Comparison of ENCODE assay signal across 22 cellular contexts in the genomic region with DNA sequence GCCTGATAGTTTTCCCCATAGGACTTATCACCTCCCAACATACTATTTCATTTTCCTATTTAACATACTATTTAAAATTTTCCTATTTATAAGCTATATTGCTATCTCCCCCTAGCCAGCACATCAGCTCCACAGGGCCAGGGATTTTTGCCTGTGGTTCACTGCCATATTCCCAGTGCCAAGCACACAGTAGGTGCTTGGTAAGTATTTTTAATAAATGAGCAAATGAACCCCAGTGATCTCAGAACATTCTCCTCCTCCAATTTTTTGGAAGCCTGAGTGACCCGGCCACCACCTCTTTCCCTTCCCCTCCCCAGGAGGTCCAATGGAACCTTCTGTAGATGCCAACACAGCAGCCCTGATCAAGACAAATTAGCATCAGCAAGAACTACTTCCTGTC. TPM values are rescaled to one million over a fixed set of nuclear protein-coding genes. Genes with fewer than 3 reads are reported as not detected.
A peak's percentile ranks its signal among the peaks of the same experiment; 100 is the strongest.
DNase-seq lines count a peak whose midpoint lies in the region; ATAC-seq and TF ChIP-seq lines count a peak whose summit lies in the region.
"Had no signal": no experiment of that assay in that cellular context is flagged by ENCODE, and none has a peak within 500 bp of the region (broad histone marks: within the 10 kb centered on the region; RNA-seq: fewer than 3 reads in every experiment).

No MANE protein-coding gene starts in this region.

- CTCF ChIA-PET in activated CD8-positive, alpha-beta T cell treated with anti-CD3 and anti-CD28 coated beads for 36 hours (lab: Charles Lee) = interaction anchor here (1.2 kb wide), 1 partner anchor 9 kb away, joined by 5 read pairs; no protein-coding TSS in a partner anchor

- no peak overlapping the region for H3K4me3 Mint-ChIP-seq in T-helper 2 cell treated with Interferon-gamma antibody and Interleukin-4, amounts not matched to agents 5 μg/mL and 100 μg/mL, for 36 hours
- no peak overlapping the region for H3K4me3 Mint-ChIP-seq in activated CD8-positive, alpha-beta T cell treated with anti-CD3 and anti-CD28 coated beads for 36 hours
- peak overlapping the region in 1 of 2 donors; percentile 31 for H3K4me3 Mint-ChIP-seq in effector memory CD8-positive, alpha-beta T cell
- H3K4me3 Mint-ChIP-seq: neural crest cell had no signal

- no peak overlapping the region for H3K9ac ChIP-seq in BLaER1 treated with 17β-estradiol and CSF1 and Interleukin-3, amounts not matched to agents 10 nM and 100 nM

- peak overlapping the region in 9 of 11 experiments; percentile 4 to 46 (median 35); a peak in 8 of 22 replicates for H3K4me2 ChIP-seq in BLaER1 treated with 17β-estradiol and CSF1 and Interleukin-3, amounts not matched to agents 10 nM and 100 nM
- H3K4me2 ChIP-seq: hepatocyte had no signal

- intact Hi-C loops in activated CD8-positive, alpha-beta T cell treated with anti-CD3 and anti-CD28 coated beads for 36 hours (cut with micrococcal nuclease) = no loop called here

- peak overlapping the region; percentile 47 for H3K27ac Mint-ChIP-seq in T-helper 2 cell treated with Interferon-gamma antibody and Interleukin-4, amounts not matched to agents 5 μg/mL and 100 μg/mL, for 36 hours
- H3K27ac Mint-ChIP-seq in activated CD8-positive, alpha-beta T cell treated with anti-CD3 and anti-CD28 coated beads for 36 hours = peak overlapping the region; percentile 73
- peak overlapping the region; percentile 85 to 95 for H3K27ac Mint-ChIP-seq in effector memory CD8-positive, alpha-beta T cell

- no peak overlapping the region for H3K27ac ChIP-seq in BLaER1 treated with 17β-estradiol and CSF1 and Interleukin-3, amounts not matched to agents 10 nM and 100 nM
- no peak overlapping the region for H3K27ac ChIP-seq in brain microvascular endothelial cell
- H3K27ac ChIP-seq: hepatocyte, right atrium auricular region, uterus had no signal

- DNase-seq in T-helper 2 cell treated with Interferon-gamma antibody and Interleukin-4, amounts not matched to agents 5 μg/mL and 100 μg/mL, for 36 hours (ENCODE audit: low spot score) = no peak
- no peak for DNase-seq in T-helper 2 cell
- DNase-seq in activated CD8-positive, alpha-beta T cell treated with anti-CD3 and anti-CD28 coated beads for 36 hours = no peak
- DNase-seq in effector memory CD8-positive, alpha-beta T cell = no peak
- DNase-seq in COLO829 (ENCODE audit: low spot score) = no peak
- DNase-seq in RPMI8226 = no peak
- DNase-seq in brain microvascular endothelial cell = no peak
- DNase-seq: activated CD4-positive, alpha-beta T cell treated with anti-CD3 and anti-CD28 coated beads, Interleukin-2, amount 50 U/mL, for 4 hours; activated naive CD4-positive, alpha-beta T cell treated with Interleukin-2 at 50 U/mL for 16 hours; anterior cingulate cortex; Caco-2; DMS79; GDM1; H7; mucosa of descending colon; stimulated activated CD4-positive, alpha-beta T cell treated with anti-CD3 and anti-CD28 coated beads, Interleukin-4, amount 100 ng/mL, for 4 hours; stimulated activated naive CD4-positive, alpha-beta T cell treated with Interleukin-2 at 50 U/mL for 16 hours; uterus had no signal

- no peak for ATAC-seq in activated CD8-positive, alpha-beta T cell treated with anti-CD3 and anti-CD28 coated beads for 36 hours
- no peak for ATAC-seq in effector memory CD8-positive, alpha-beta T cell (replicated peaks)
- ATAC-seq: mucosa of descending colon had no signal

- H3K27me3 Mint-ChIP-seq in T-helper 2 cell treated with Interferon-gamma antibody and Interleukin-4, amounts not matched to agents 5 μg/mL and 100 μg/mL, for 36 hours (ENCODE audit: low read depth) = no peaks in the 10 kb centered on the region
- no peaks in the 10 kb centered on the region for H3K27me3 Mint-ChIP-seq in activated CD8-positive, alpha-beta T cell treated with anti-CD3 and anti-CD28 coated beads for 36 hours
- H3K27me3 Mint-ChIP-seq in effector memory CD8-positive, alpha-beta T cell = no peaks in the 10 kb centered on the region

- POLR2A ChIA-PET in activated CD8-positive, alpha-beta T cell treated with anti-CD3 and anti-CD28 coated beads for 36 hours (lab: Charles Lee) = interaction anchor here (1.2 to 1.4 kb wide), 3 partner anchors 9 to 13 kb away, joined by 3 to 5 read pairs (median 4); no protein-coding TSS in a partner anchor

- peaks cover 57% of the 10 kb centered on the region for H3K4me1 Mint-ChIP-seq in T-helper 2 cell treated with Interferon-gamma antibody and Interleukin-4, amounts not matched to agents 5 μg/mL and 100 μg/mL, for 36 hours (ENCODE audit: low read depth)
- H3K4me1 Mint-ChIP-seq in activated CD8-positive, alpha-beta T cell treated with anti-CD3 and anti-CD28 coated beads for 36 hours (ENCODE audit: low read depth) = peaks cover 68% of the 10 kb centered on the region
- peaks cover 55 to 66% of the 10 kb centered on the region in 2 donors for H3K4me1 Mint-ChIP-seq in effector memory CD8-positive, alpha-beta T cell (ENCODE audit: low read depth in 2 of 2)

- H3K36me3 ChIP-seq in BLaER1 treated with 17β-estradiol and CSF1 and Interleukin-3, amounts not matched to agents 10 nM and 100 nM = peaks cover 0 to 67% (median 12%) of the 10 kb centered on the region in 11 experiments; a peak in 10 of 22 replicates
- H3K36me3 ChIP-seq in brain microvascular endothelial cell (replicated peaks) = no peaks in the 10 kb centered on the region
- H3K36me3 ChIP-seq: right atrium auricular region, uterus had no signal

- H3K4me3 ChIP-seq in BLaER1 treated with 17β-estradiol and CSF1 and Interleukin-3, amounts not matched to agents 10 nM and 100 nM = no peak overlapping the region
- no peak overlapping the region for H3K4me3 ChIP-seq in brain microvascular endothelial cell (ENCODE audit: low read depth, low read length)
- H3K4me3 ChIP-seq: hepatocyte, mucosa of descending colon, right atrium auricular region, uterus had no signal

- H3K27me3 ChIP-seq in BLaER1 treated with 17β-estradiol and CSF1 and Interleukin-3, amounts not matched to agents 10 nM and 100 nM = no peaks in the 10 kb centered on the region
- H3K27me3 ChIP-seq in brain microvascular endothelial cell (replicated peaks) = no peaks in the 10 kb centered on the region
- H3K27me3 ChIP-seq: hepatocyte, right atrium auricular region, uterus had no signal

- no peaks in the 10 kb centered on the region for H3K9me3 Mint-ChIP-seq in T-helper 2 cell treated with Interferon-gamma antibody and Interleukin-4, amounts not matched to agents 5 μg/mL and 100 μg/mL, for 36 hours
- no peaks in the 10 kb centered on the region for H3K9me3 Mint-ChIP-seq in activated CD8-positive, alpha-beta T cell treated with anti-CD3 and anti-CD28 coated beads for 36 hours
- no peaks in the 10 kb centered on the region for H3K9me3 Mint-ChIP-seq in effector memory CD8-positive, alpha-beta T cell
- H3K9me3 Mint-ChIP-seq: neural crest cell had no signal

- no peaks in the 10 kb centered on the region for H3K9me3 ChIP-seq in BLaER1 treated with 17β-estradiol and CSF1 and Interleukin-3, amounts not matched to agents 10 nM and 100 nM (replicated peaks in 1 of 11)
- H3K9me3 ChIP-seq: Caco-2, mucosa of descending colon, right atrium auricular region, uterus had no signal

- peaks cover 11 to 32% (median 22%) of the 10 kb centered on the region in 10 experiments for H3K4me1 ChIP-seq in BLaER1 treated with 17β-estradiol and CSF1 and Interleukin-3, amounts not matched to agents 10 nM and 100 nM
- H3K4me1 ChIP-seq: uterus had no signal

- no peak for TF ChIP-seq CTCF in activated CD8-positive, alpha-beta T cell treated with anti-CD3 and anti-CD28 coated beads for 36 hours (IDR thresholded peaks at IDR 0.05)
- no peak for TF ChIP-seq CTCF in brain microvascular endothelial cell (IDR thresholded peaks at IDR 0.05; ENCODE audit: low read depth, low read length, missing control alignments)

- H3K36me3 Mint-ChIP-seq in T-helper 2 cell treated with Interferon-gamma antibody and Interleukin-4, amounts not matched to agents 5 μg/mL and 100 μg/mL, for 36 hours (ENCODE audit: low read depth) = peaks cover 80% of the 10 kb centered on the region
- peaks cover 75% of the 10 kb centered on the region for H3K36me3 Mint-ChIP-seq in activated CD8-positive, alpha-beta T cell treated with anti-CD3 and anti-CD28 coated beads for 36 hours (ENCODE audit: low read depth)
- peaks cover 62% of the 10 kb centered on the region for H3K36me3 Mint-ChIP-seq in effector memory CD8-positive, alpha-beta T cell (ENCODE audit: insufficient read depth)

- in situ Hi-C loops in brain microvascular endothelial cell (cut with HindIII; ENCODE audit: low pct_ligation_motif_present, low sequenced_read_pairs) = no loop called here

- H4K20me1 ChIP-seq in BLaER1 treated with 17β-estradiol and CSF1 and Interleukin-3, amounts not matched to agents 10 nM and 100 nM = peaks cover 0 to 8% (median 0%) of the 10 kb centered on the region in 11 experiments; a peak in 2 of 22 replicates

RNA-seq across cellular contexts. Expression of a gene that starts 33.3 kb away (rescaled TPM):
- total RNA-seq in activated CD8-positive, alpha-beta T cell treated with anti-CD3 and anti-CD28 coated beads for 36 hours = 10 to 100 TPM; 38.3 to 40.9 TPM
